1 cellular context compared by ENCODE assay signal in genomic region chr4:185011408-185011807, GRCh38.
TF ChIP-seq lines count a peak whose summit lies in the region.

No MANE protein-coding gene starts in this region.

TF ChIP-seq in HCT116, 20 proteins besides CTCF, POLR2A, EP300 and RAD21 (continued from another document):
- TF ChIP-seq, protein P1, sequence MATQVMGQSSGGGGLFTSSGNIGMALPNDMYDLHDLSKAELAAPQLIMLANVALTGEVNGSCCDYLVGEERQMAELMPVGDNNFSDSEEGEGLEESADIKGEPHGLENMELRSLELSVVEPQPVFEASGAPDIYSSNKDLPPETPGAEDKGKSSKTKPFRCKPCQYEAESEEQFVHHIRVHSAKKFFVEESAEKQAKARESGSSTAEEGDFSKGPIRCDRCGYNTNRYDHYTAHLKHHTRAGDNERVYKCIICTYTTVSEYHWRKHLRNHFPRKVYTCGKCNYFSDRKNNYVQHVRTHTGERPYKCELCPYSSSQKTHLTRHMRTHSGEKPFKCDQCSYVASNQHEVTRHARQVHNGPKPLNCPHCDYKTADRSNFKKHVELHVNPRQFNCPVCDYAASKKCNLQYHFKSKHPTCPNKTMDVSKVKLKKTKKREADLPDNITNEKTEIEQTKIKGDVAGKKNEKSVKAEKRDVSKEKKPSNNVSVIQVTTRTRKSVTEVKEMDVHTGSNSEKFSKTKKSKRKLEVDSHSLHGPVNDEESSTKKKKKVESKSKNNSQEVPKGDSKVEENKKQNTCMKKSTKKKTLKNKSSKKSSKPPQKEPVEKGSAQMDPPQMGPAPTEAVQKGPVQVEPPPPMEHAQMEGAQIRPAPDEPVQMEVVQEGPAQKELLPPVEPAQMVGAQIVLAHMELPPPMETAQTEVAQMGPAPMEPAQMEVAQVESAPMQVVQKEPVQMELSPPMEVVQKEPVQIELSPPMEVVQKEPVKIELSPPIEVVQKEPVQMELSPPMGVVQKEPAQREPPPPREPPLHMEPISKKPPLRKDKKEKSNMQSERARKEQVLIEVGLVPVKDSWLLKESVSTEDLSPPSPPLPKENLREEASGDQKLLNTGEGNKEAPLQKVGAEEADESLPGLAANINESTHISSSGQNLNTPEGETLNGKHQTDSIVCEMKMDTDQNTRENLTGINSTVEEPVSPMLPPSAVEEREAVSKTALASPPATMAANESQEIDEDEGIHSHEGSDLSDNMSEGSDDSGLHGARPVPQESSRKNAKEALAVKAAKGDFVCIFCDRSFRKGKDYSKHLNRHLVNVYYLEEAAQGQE (IDR thresholded peaks at IDR 0.05; ENCODE audit: low read depth): no peak
- TF ChIP-seq ZBTB33 (IDR thresholded peaks at IDR 0.05; ENCODE audit: extremely low read depth, insufficient replicate concordance, low read length) (no peak), ZFX (IDR thresholded peaks at IDR 0.05) (no peak)
